ENCODE assay signal across 23 cellular contexts in the genomic region with DNA sequence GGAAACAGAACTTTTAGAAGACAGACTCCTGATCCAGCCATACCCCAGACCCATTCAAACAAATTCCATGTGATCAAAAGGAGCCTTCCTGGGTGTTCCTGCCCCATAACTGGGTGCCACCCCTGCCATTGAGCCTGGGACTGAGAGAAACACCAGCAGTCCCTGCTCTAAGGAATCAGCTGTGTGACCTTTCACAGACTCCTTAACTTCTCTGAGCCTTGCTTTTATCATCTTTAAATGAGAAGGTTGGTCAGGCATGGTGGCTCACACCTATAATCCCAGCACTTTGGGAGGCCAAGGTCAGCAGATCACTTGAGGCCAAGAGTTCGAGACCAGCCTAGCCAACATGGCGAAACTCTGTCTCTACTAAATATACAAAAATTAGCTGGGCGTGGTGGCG. TPM values are rescaled to one million over a fixed set of nuclear protein-coding genes. Genes with fewer than 3 reads are reported as not detected.
DNase-seq lines count a peak whose midpoint lies in the region; ATAC-seq, FAIRE-seq and TF ChIP-seq lines count a peak whose summit lies in the region.
"Had no signal": no experiment of that assay in that cellular context is flagged by ENCODE, and none has a peak within 500 bp of the region (broad histone marks: within the 10 kb centered on the region; RNA-seq: fewer than 3 reads in every experiment).

No MANE protein-coding gene starts in this region.

- no peak overlapping the region for H2BK12ac ChIP-seq in neuronal stem cell (ENCODE audit: low read length)

- peaks cover 5% of the 10 kb centered on the region for H3K27me3 Mint-ChIP-seq in progenitor cell of endocrine pancreas

- BruUV-seq in K562 (replicated peaks; lab: Mats Ljungman, UMichigan) = no TSS peak

- CTCF ChIA-PET in AG04450 (lab: Charles Lee) (interaction anchor here (1.1 to 1.4 kb wide), 2 partner anchors 8 to 236 kb away, joined by 3 to 4 read pairs; no protein-coding TSS in a partner anchor), K562 (lab: Yijun Ruan, JAX; ENCODE audit: low intra/inter-chr PET ratio) (no interaction called here)

- no peak overlapping the region for H3K23ac ChIP-seq in neuronal stem cell (ENCODE audit: low read depth, low read length, poor library complexity)

- no peak for ATAC-seq in K562
- no peak for ATAC-seq in HG02623 (IDR thresholded peaks at IDR 0.05; ENCODE audit: unreplicated experiment)
- ATAC-seq: A549, GM12878 had no signal

- H3K9me1 ChIP-seq in K562 (ENCODE audit: control insufficient read depth, insufficient read depth, low read length) = peaks cover 2% of the 10 kb centered on the region

- H3K4ac ChIP-seq in neuronal stem cell (ENCODE audit: low read length) = no peak overlapping the region

- no peaks in the 10 kb centered on the region for H3K79me2 ChIP-seq in K562 (ENCODE audit: control insufficient read depth, insufficient read depth, low read length)

- 80% methylated on average over 4 of the region's 4 CpGs for WGBS in K562 (ENCODE audit: insufficient coverage, low coverage, missing lambda C conversion rate)
- WGBS in neuronal stem cell (ENCODE audit: extremely low coverage in 2 of 2, insufficient read length in 2 of 2, insufficient replicate concordance in 1 of 2), 2 donors = no CpG with 5 or more reads among the region's 4 CpGs

- H3K27ac ChIP-seq in AG04450 (ENCODE audit: low read depth, low read length) = peak overlapping the region; percentile 21
- H3K27ac ChIP-seq in BLaER1 treated with 17β-estradiol and CSF1 and Interleukin-3, amounts not matched to agents 10 nM and 100 nM = no peak overlapping the region
- no peak overlapping the region for H3K27ac ChIP-seq in K562 (ENCODE audit: extremely low read depth, low read depth, low read length)
- no peak overlapping the region for H3K27ac ChIP-seq in neuronal stem cell (replicated peaks; ENCODE audit: low read length)
- H3K27ac ChIP-seq: A549 had no signal

- no peak overlapping the region for H3K14ac ChIP-seq in neuronal stem cell (ENCODE audit: low read length)

- H3K9me3 ChIP-seq in AG04450 (ENCODE audit: control insufficient read depth, insufficient read depth, low read length) = no peaks in the 10 kb centered on the region
- no peaks in the 10 kb centered on the region for H3K9me3 ChIP-seq in BLaER1 treated with 17β-estradiol and CSF1 and Interleukin-3, amounts not matched to agents 10 nM and 100 nM (replicated peaks in 1 of 11)
- H3K9me3 ChIP-seq in K562 (replicated peaks; ENCODE audit: control insufficient read depth, insufficient read depth, low read depth, low read length) = no peaks in the 10 kb centered on the region
- no peaks in the 10 kb centered on the region for H3K9me3 ChIP-seq in neuronal stem cell (replicated peaks in 1 of 2; ENCODE audit: control insufficient read depth in 2 of 2, insufficient read depth in 1 of 2, low read depth in 1 of 2, low read length in 2 of 2)
- H3K9me3 ChIP-seq: A549 had no signal

- H2AFZ ChIP-seq in K562 (ENCODE audit: low read depth, low read length) (no peak overlapping the region), neuronal stem cell (ENCODE audit: low read length) (no peak overlapping the region)

- TF ChIP-seq EP300 in K562 (IDR thresholded peaks at IDR 0.05; ENCODE audit: low read length) = no peak

- no peak overlapping the region for H2BK15ac ChIP-seq in neuronal stem cell (ENCODE audit: low read length)

- no peak for DNase-seq in AG04450 (ENCODE audit: low read depth, low spot score)
- no peak for DNase-seq in K562 (ENCODE audit: extremely low read depth in 1 of 4, low spot score in 3 of 4)
- no peak for DNase-seq in neuronal stem cell (ENCODE audit: low spot score)
- no peak for DNase-seq in urothelium cell line (ENCODE audit: low spot score)
- DNase-seq in progenitor cell of endocrine pancreas (ENCODE audit: low spot score, unreplicated experiment) = no peak
- DNase-seq: 8988T; ACHN; CD4-positive, alpha-beta T cell; CD8-positive, alpha-beta memory T cell; DMS 273 treated with DMSO at 0.1 percent for 48 hours; DMS79; EL; GDM1; GOT3; H7; HCEC 1CT had no signal

- FAIRE-seq in K562 (lab: Jason Lieb, UNC) (no peak), urothelium cell line (lab: Jason Lieb, UNC) (no peak)
- FAIRE-seq: A549, D721Med, GM12878 had no signal

- POLR2A ChIA-PET in AG04450 (lab: Yijun Ruan, JAX) = interaction anchor here (1.2 kb wide), 1 partner anchor 32 kb away, joined by 5 read pairs; no protein-coding TSS in a partner anchor
- POLR2A ChIA-PET in K562 (lab: Yijun Ruan, JAX) = interaction anchor here (0.6 to 2.1 kb wide), 3 partner anchors 9 to 517 kb away, joined by 3 to 4 read pairs (median 3); no protein-coding TSS in a partner anchor

- TF ChIP-seq RAD21 in K562 (CRISPR knock-in tag; conservative IDR thresholded peaks at IDR 0.05 in 1 of 2, IDR thresholded peaks at IDR 0.05 in 1 of 2) = no peak

- H4K91ac ChIP-seq in neuronal stem cell (ENCODE audit: low read depth, low read length, poor library complexity) = no peak overlapping the region

- H3K36me3 Mint-ChIP-seq in progenitor cell of endocrine pancreas (ENCODE audit: insufficient read depth) = no peaks in the 10 kb centered on the region
- H3K36me3 Mint-ChIP-seq: CD14-positive monocyte; CD8-positive, alpha-beta memory T cell had no signal

- H4K8ac ChIP-seq in neuronal stem cell (ENCODE audit: low read depth, low read length) = no peak overlapping the region

- intact Hi-C loops in K562 (cut with micrococcal nuclease) = no loop called here

- H3K4me1 Mint-ChIP-seq in progenitor cell of endocrine pancreas (ENCODE audit: low read depth) = peaks cover 6% of the 10 kb centered on the region

- H3K4me3 ChIP-seq in AG04450 (ENCODE audit: low read depth, low read length) = no peak overlapping the region
- H3K4me3 ChIP-seq in BLaER1 treated with 17β-estradiol and CSF1 and Interleukin-3, amounts not matched to agents 10 nM and 100 nM = no peak overlapping the region
- no peak overlapping the region for H3K4me3 ChIP-seq in K562
- no peak overlapping the region for H3K4me3 ChIP-seq in neuronal stem cell (ENCODE audit: low read length in 2 of 2)
- H3K4me3 ChIP-seq: A549, GM12878 had no signal

- no peak overlapping the region for H3K9ac ChIP-seq in BLaER1 treated with 17β-estradiol and CSF1 and Interleukin-3, amounts not matched to agents 10 nM and 100 nM
- H3K9ac ChIP-seq in K562 (ENCODE audit: insufficient read depth in 1 of 2, low read depth in 2 of 2, low read length in 2 of 2) = no peak overlapping the region
- H3K9ac ChIP-seq in neuronal stem cell (ENCODE audit: low read depth, low read length, poor library complexity) = no peak overlapping the region

- H4K20me1 ChIP-seq in BLaER1 treated with 17β-estradiol and CSF1 and Interleukin-3, amounts not matched to agents 10 nM and 100 nM = no peaks in the 10 kb centered on the region
- H4K20me1 ChIP-seq in K562 (replicated peaks; ENCODE audit: control insufficient read depth, insufficient read depth, low read length) = no peaks in the 10 kb centered on the region

- no peak overlapping the region for H2BK5ac ChIP-seq in neuronal stem cell (ENCODE audit: low read length)

- H2BK120ac ChIP-seq in neuronal stem cell (ENCODE audit: low read depth, low read length) = no peak overlapping the region

- H3K4me3 Mint-ChIP-seq in progenitor cell of endocrine pancreas (ENCODE audit: low read depth) = no peak overlapping the region
- H3K4me3 Mint-ChIP-seq: CD14-positive monocyte; CD4-positive, alpha-beta T cell; CD8-positive, alpha-beta memory T cell had no signal

- H3K4me2 ChIP-seq in BLaER1 treated with 17β-estradiol and CSF1 and Interleukin-3, amounts not matched to agents 10 nM and 100 nM = peak overlapping the region in 6 of 11 experiments; percentile 24 to 70 (median 56); a peak in 12 of 22 replicates
- H3K4me2 ChIP-seq in K562 (ENCODE audit: insufficient read depth, low read length) (no peak overlapping the region), neuronal stem cell (ENCODE audit: insufficient read depth, low read length, poor library complexity, severe bottlenecking) (no peak overlapping the region)
- H3K4me2 ChIP-seq: A549 had no signal

- H3K27me3 ChIP-seq in AG04450 (ENCODE audit: control insufficient read depth, insufficient read depth, low read length) = no peaks in the 10 kb centered on the region
- H3K27me3 ChIP-seq in BLaER1 treated with 17β-estradiol and CSF1 and Interleukin-3, amounts not matched to agents 10 nM and 100 nM = no peaks in the 10 kb centered on the region
- H3K27me3 ChIP-seq in K562 (ENCODE audit: control insufficient read depth in 2 of 2, insufficient read depth in 2 of 2, low read length in 2 of 2) = no peaks in the 10 kb centered on the region
- no peaks in the 10 kb centered on the region for H3K27me3 ChIP-seq in neuronal stem cell (ENCODE audit: control insufficient read depth in 3 of 3, insufficient read depth in 3 of 3, low read depth in 1 of 3, low read length in 3 of 3)

- no peaks in the 10 kb centered on the region for H3K9me3 Mint-ChIP-seq in progenitor cell of endocrine pancreas (ENCODE audit: low read depth)
- H3K9me3 Mint-ChIP-seq: CD14-positive monocyte; CD4-positive, alpha-beta T cell had no signal

- in situ Hi-C loops in K562 (cut with MboI) = no loop called here

- peaks cover 21 to 28% (median 23%) of the 10 kb centered on the region in 10 experiments for H3K4me1 ChIP-seq in BLaER1 treated with 17β-estradiol and CSF1 and Interleukin-3, amounts not matched to agents 10 nM and 100 nM
- H3K4me1 ChIP-seq in K562 (replicated peaks in 1 of 2; ENCODE audit: control insufficient read depth in 2 of 2, insufficient read depth in 2 of 2, low read length in 2 of 2) (peaks cover 3 to 33% of the 10 kb centered on the region in 2 experiments; a peak in 3 of 5 replicates), neuronal stem cell (ENCODE audit: control insufficient read depth in 2 of 2, insufficient read depth in 1 of 2, low read depth in 1 of 2, low read length in 2 of 2) (peaks cover 9 to 13% of the 10 kb centered on the region in 2 donors)

- H2AK5ac ChIP-seq in neuronal stem cell (ENCODE audit: low read depth, low read length) = peak overlapping the region; percentile 88

- no peak overlapping the region for H3K27ac Mint-ChIP-seq in progenitor cell of endocrine pancreas
- H3K27ac Mint-ChIP-seq: CD4-positive, alpha-beta T cell; CD8-positive, alpha-beta memory T cell had no signal

- no peak for TF ChIP-seq POLR2A in K562 (conservative IDR thresholded peaks at IDR 0.05)

- TF ChIP-seq CTCF in AG04450 (IDR thresholded peaks at IDR 0.05; ENCODE audit: low read depth, low read length) = no peak
- TF ChIP-seq CTCF in K562 (IDR thresholded peaks at IDR 0.05 in 2 of 3, conservative IDR thresholded peaks at IDR 0.05 in 1 of 3; ENCODE audit: insufficient read depth in 2 of 3, low read depth in 1 of 3, low read length in 3 of 3) = no peak
- no peak for TF ChIP-seq CTCF in progenitor cell of endocrine pancreas (IDR thresholded peaks at IDR 0.05; ENCODE audit: unreplicated experiment)

- H3K18ac ChIP-seq in neuronal stem cell (ENCODE audit: low read length) = no peak overlapping the region

- H3K79me1 ChIP-seq in neuronal stem cell (ENCODE audit: low read depth, low read length) = no peaks in the 10 kb centered on the region

- H3K36me3 ChIP-seq in BLaER1 treated with 17β-estradiol and CSF1 and Interleukin-3, amounts not matched to agents 10 nM and 100 nM = no peaks in the 10 kb centered on the region
- H3K36me3 ChIP-seq in K562 (ENCODE audit: control insufficient read depth, insufficient read depth, low read length) (no peaks in the 10 kb centered on the region), neuronal stem cell (replicated peaks in 1 of 2; ENCODE audit: control insufficient read depth in 2 of 2, insufficient read depth in 2 of 2, low read length in 2 of 2) (no peaks in the 10 kb centered on the region)

RNA-seq across cellular contexts. Expression of a gene that starts 20.6 kb away (rescaled TPM):
- polyA plus RNA-seq in AG04450 (2011; rRNA removed) (0.17 TPM in 1 of 2 replicates, not detected in the other), K562 (2011; rRNA removed) (not detected in 2 replicates), K562 (2014; fragmentation: Illumina TruSeq; extraction: Trizol) (not detected in 2 replicates), K562 (2014; fragmentation: Nextera tagmentation; extraction: Ambion mirVana) (not detected), K562 (2014; rRNA removed) (not detected in 2 replicates)
- polyA minus RNA-seq in AG04450 (2011; rRNA and poly(A)+ RNA removed) = not detected in 2 replicates
- total RNA-seq in K562 (2011; cell fraction: chromatin; rRNA removed; ENCODE audit: low replicate concordance) = not detected in 2 replicates
- not detected in 2 replicates for total RNA-seq in K562 (2011; cell fraction: nucleolus; rRNA removed)
- total RNA-seq in K562 (2011; cell fraction: nucleoplasm; rRNA removed) = not detected in 2 replicates
- total RNA-seq in K562 (2014; rRNA removed) (not detected in 2 replicates), K562 (2014; rRNA removed; fragmentation: Illumina TruSeq; extraction: Trizol) (not detected in 2 replicates), K562 (2015; rRNA removed; fragmentation: Illumina TruSeq; extraction: Trizol) (not detected in 2 replicates), K562 (2021) (not detected in 2 replicates), progenitor cell of endocrine pancreas (not detected in 2 replicates)
- not detected in 2 replicates for polyA plus RNA-seq in K562 (2011; cell fraction: cytosol; rRNA removed)
- not detected in 2 replicates for polyA plus RNA-seq in K562 (2011; cell fraction: nucleus; rRNA removed)
- not detected in 2 replicates for polyA plus RNA-seq in K562 (2012)
- not detected in 2 replicates for polyA minus RNA-seq in K562 (2011; rRNA and poly(A)+ RNA removed)
- not detected in 2 replicates for polyA minus RNA-seq in K562 (2011; cell fraction: cytosol; rRNA and poly(A)+ RNA removed)
- polyA minus RNA-seq in K562 (2011; cell fraction: nucleus; rRNA and poly(A)+ RNA removed) = not detected in 2 replicates
- polyA plus RNA-seq in neuronal stem cell (2013, experiment 1 of 2) = not detected
- not detected for polyA plus RNA-seq in neuronal stem cell (2013, experiment 2 of 2)
- total RNA-seq: CD4-positive, alpha-beta T cell; CD8-positive, alpha-beta memory T cell; GM12878; H7 had no signal
- polyA plus RNA-seq: A549; BJ; CD14-positive monocyte; CD8-positive, alpha-beta memory T cell; GM12878 had no signal

RNA-seq across cellular contexts. Expression of a gene that starts 33.2 kb away (rescaled TPM):
- 398 and 553 TPM in 2 replicates for polyA plus RNA-seq in AG04450 (2011; rRNA removed)
- 339 and 474 TPM in 2 replicates for polyA minus RNA-seq in AG04450 (2011; rRNA and poly(A)+ RNA removed)
- total RNA-seq in K562 (2011; cell fraction: chromatin; rRNA removed; ENCODE audit: low replicate concordance) = 58.9 and 87.5 TPM in 2 replicates
- 81.7 and 89.2 TPM in 2 replicates for total RNA-seq in K562 (2011; cell fraction: nucleolus; rRNA removed)
- 55.3 and 62.8 TPM in 2 replicates for total RNA-seq in K562 (2011; cell fraction: nucleoplasm; rRNA removed)
- 230 and 404 TPM in 2 replicates for total RNA-seq in K562 (2014; rRNA removed)
- total RNA-seq in K562 (2014; rRNA removed; fragmentation: Illumina TruSeq; extraction: Trizol) = 52.0 and 55.4 TPM in 2 replicates
- 80.2 and 81.1 TPM in 2 replicates for total RNA-seq in K562 (2015; rRNA removed; fragmentation: Illumina TruSeq; extraction: Trizol)
- total RNA-seq in K562 (2021) = 110 and 117 TPM in 2 replicates
- 142 and 147 TPM in 2 replicates for polyA plus RNA-seq in K562 (2011; rRNA removed)
- 201 and 540 TPM in 2 replicates for polyA plus RNA-seq in K562 (2011; cell fraction: cytosol; rRNA removed)
- 92.2 and 167 TPM in 2 replicates for polyA plus RNA-seq in K562 (2011; cell fraction: nucleus; rRNA removed)
- 130 and 170 TPM in 2 replicates for polyA plus RNA-seq in K562 (2012)
- polyA plus RNA-seq in K562 (2014; fragmentation: Illumina TruSeq; extraction: Trizol) = 70.2 and 110 TPM in 2 replicates
- 10 to 100 TPM; 43.9 to 45.0 TPM for polyA plus RNA-seq in K562 (2014; fragmentation: Nextera tagmentation; extraction: Ambion mirVana)
- polyA plus RNA-seq in K562 (2014; rRNA removed) = 223 and 254 TPM in 2 replicates
- 79.0 and 140 TPM in 2 replicates for polyA minus RNA-seq in K562 (2011; rRNA and poly(A)+ RNA removed)
- 123 and 146 TPM in 2 replicates for polyA minus RNA-seq in K562 (2011; cell fraction: cytosol; rRNA and poly(A)+ RNA removed)
- 50.9 and 51.2 TPM in 2 replicates for polyA minus RNA-seq in K562 (2011; cell fraction: nucleus; rRNA and poly(A)+ RNA removed)
- polyA plus RNA-seq in neuronal stem cell (2013, experiment 1 of 2) = 91.0 TPM
- polyA plus RNA-seq in neuronal stem cell (2013, experiment 2 of 2) = 86.1 TPM
- total RNA-seq in progenitor cell of endocrine pancreas = 7.2 and 10.7 TPM in 2 replicates

Comparison
In these comparisons a context has a peak if more than half of its experiments do, and no peak if none do; other contexts are left out.
1. H3K4me2 ChIP-seq: peak in BLaER1 treated with 17β-estradiol and CSF1 and Interleukin-3, amounts not matched to agents 10 nM and 100 nM (6 of 11); none in K562 (single experiment) and neuronal stem cell (single experiment).